1 cellular context compared by ENCODE assay signal in genomic region chr7:2360791-2361190, GRCh38.
TF ChIP-seq lines count a peak whose summit lies in the region.

No MANE protein-coding gene starts in this region.

TF ChIP-seq in IMR-90, 13 proteins besides CTCF, POLR2A, EP300 and RAD21:
- TF ChIP-seq MAFK (IDR thresholded peaks at IDR 0.05; ENCODE audit: low read depth, low read length) = no peak
- TF ChIP-seq RFX5 (IDR thresholded peaks at IDR 0.05; ENCODE audit: low read depth, low read length) = no peak
- no peak for TF ChIP-seq SMC3 (IDR thresholded peaks at IDR 0.05; ENCODE audit: low read depth, low read length)
- no peak for TF ChIP-seq CHD1 (IDR thresholded peaks at IDR 0.05; ENCODE audit: low read depth, low read length)
- no peak for TF ChIP-seq CEBPB (IDR thresholded peaks at IDR 0.05; ENCODE audit: low read depth, low read length)
- TF ChIP-seq FOS (IDR thresholded peaks at IDR 0.05; ENCODE audit: low read depth, low read length) = no peak
- TF ChIP-seq BHLHE40 (IDR thresholded peaks at IDR 0.05; ENCODE audit: low read depth, low read length) = no peak
- no peak for TF ChIP-seq NFE2L2 (IDR thresholded peaks at IDR 0.05; ENCODE audit: low read depth, low read length)
- no peak for TF ChIP-seq RCOR1 (IDR thresholded peaks at IDR 0.05; ENCODE audit: insufficient replicate concordance, low read length)
- TF ChIP-seq MXI1 (IDR thresholded peaks at IDR 0.05; ENCODE audit: borderline replicate concordance, low read depth, low read length) = no peak
- TF ChIP-seq, protein P1, sequence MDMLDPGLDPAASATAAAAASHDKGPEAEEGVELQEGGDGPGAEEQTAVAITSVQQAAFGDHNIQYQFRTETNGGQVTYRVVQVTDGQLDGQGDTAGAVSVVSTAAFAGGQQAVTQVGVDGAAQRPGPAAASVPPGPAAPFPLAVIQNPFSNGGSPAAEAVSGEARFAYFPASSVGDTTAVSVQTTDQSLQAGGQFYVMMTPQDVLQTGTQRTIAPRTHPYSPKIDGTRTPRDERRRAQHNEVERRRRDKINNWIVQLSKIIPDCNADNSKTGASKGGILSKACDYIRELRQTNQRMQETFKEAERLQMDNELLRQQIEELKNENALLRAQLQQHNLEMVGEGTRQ (IDR thresholded peaks at IDR 0.05; ENCODE audit: low read depth, low read length) = no peak; the same call in 1 of the 2 replicates
- no peak for TF ChIP-seq MAZ (IDR thresholded peaks at IDR 0.05; ENCODE audit: borderline replicate concordance, low read depth, low read length)
- TF ChIP-seq ELK1 (IDR thresholded peaks at IDR 0.05; ENCODE audit: borderline replicate concordance, low read depth, low read length) = no peak
TF ChIP-seq in IMR-90: peak in this region for 0.
